33 cellular contexts compared by ENCODE assay signal in the genomic region with DNA sequence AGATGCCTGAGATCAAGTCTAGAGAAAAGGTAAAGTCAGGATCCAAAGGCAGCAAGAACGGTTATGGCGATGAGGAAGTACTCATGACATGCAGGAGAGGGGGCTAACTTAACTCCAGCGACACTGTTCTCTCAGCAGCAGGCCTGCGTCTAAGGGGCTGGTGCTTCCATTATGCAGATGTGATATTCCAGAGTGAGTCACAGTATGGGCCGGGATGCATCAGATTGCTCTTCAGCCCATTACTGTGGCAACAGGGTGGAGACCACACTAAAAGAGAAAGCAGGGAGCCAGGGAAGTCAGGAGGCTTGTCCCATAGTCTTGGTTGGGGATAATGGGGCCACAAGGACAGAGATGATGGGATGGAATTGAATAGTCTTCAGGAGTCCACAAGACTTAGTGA.
"Had no signal": no experiment of that assay in that cellular context is flagged by ENCODE, and none has a peak within 500 bp of the region (broad histone marks: within the 10 kb centered on the region; RNA-seq: fewer than 3 reads in every experiment).

No MANE protein-coding gene starts in this region.

- H3K36me3 ChIP-seq: adrenal gland, esophagus squamous epithelium had no signal

- H3K27ac Mint-ChIP-seq: activated CD4-positive, alpha-beta memory T cell treated with anti-CD3 and anti-CD28 coated beads for 36 hours; activated CD4-positive, alpha-beta T cell treated with anti-CD3 and anti-CD28 coated beads for 36 hours; activated CD4-positive, alpha-beta T cell treated with anti-CD3 and anti-CD28 coated beads, Interleukin-2, amount 10 ng/mL, durations not matched to agents 24 days and 14 days; activated CD8-positive, alpha-beta memory T cell treated with anti-CD3 and anti-CD28 coated beads, Interleukin-2, amount 10 ng/mL, durations not matched to agents 7 days and 5 days; activated CD8-positive, alpha-beta T cell treated with anti-CD3 and anti-CD28 coated beads, Interleukin-2, amount 10 ng/mL, durations not matched to agents 7 days and 5 days; activated naive CD4-positive, alpha-beta T cell treated with anti-CD3 and anti-CD28 coated beads for 36 hours; activated naive CD4-positive, alpha-beta T cell treated with anti-CD3 and anti-CD28 coated beads, Interleukin-2, amount 50 U/mL, for 24 hours; activated naive CD8-positive, alpha-beta T cell treated with anti-CD3 and anti-CD28 coated beads for 36 hours; activated naive CD8-positive, alpha-beta T cell treated with anti-CD3 and anti-CD28 coated beads, Interleukin-2, amount 50 U/mL, for 24 hours; activated T-helper 1 cell treated with anti-CD3 and anti-CD28 coated beads, Interleukin-12 subunit alpha, Interleukin-12 subunit beta, Interleukin-2, Interleukin-4 antibody, amounts not matched to agents 30 ng/mL and 10 ng/mL and 1 ng/mL, durations not matched to agents 14 hours and 24 hours and 36 hours; activated T-helper 2 cell treated with anti-CD3 and anti-CD28 coated beads, Interferon-gamma antibody, Interleukin-2, Interleukin-4, amounts not matched to agents 10 μg/mL and 5 μg/mL and 100 μg/mL, durations not matched to agents 14 hours and 24 hours and 36 hours; T-helper 17 cell; T-helper 2 cell treated with Interferon-gamma antibody and Interleukin-4, amounts not matched to agents 5 μg/mL and 100 μg/mL, for 36 hours had no signal

- H3K4me3 ChIP-seq: adrenal gland, body of pancreas, esophagus squamous epithelium had no signal

- H3K36me3 Mint-ChIP-seq: activated CD4-positive, alpha-beta memory T cell treated with anti-CD3 and anti-CD28 coated beads for 36 hours; activated CD8-positive, alpha-beta memory T cell treated with anti-CD3 and anti-CD28 coated beads, Interleukin-2, amount 10 ng/mL, durations not matched to agents 7 days and 5 days; activated naive CD4-positive, alpha-beta T cell treated with anti-CD3 and anti-CD28 coated beads, Interleukin-2, amount 50 U/mL, for 24 hours; activated naive CD8-positive, alpha-beta T cell treated with anti-CD3 and anti-CD28 coated beads for 36 hours had no signal

- H3K4me3 Mint-ChIP-seq: activated CD4-positive, alpha-beta memory T cell treated with anti-CD3 and anti-CD28 coated beads for 36 hours; activated CD4-positive, alpha-beta T cell treated with anti-CD3 and anti-CD28 coated beads for 36 hours; activated CD4-positive, alpha-beta T cell treated with anti-CD3 and anti-CD28 coated beads, Interleukin-2, amount 10 ng/mL, durations not matched to agents 24 days and 14 days; activated CD8-positive, alpha-beta memory T cell treated with anti-CD3 and anti-CD28 coated beads, Interleukin-2, amount 10 ng/mL, durations not matched to agents 7 days and 5 days; activated CD8-positive, alpha-beta T cell treated with anti-CD3 and anti-CD28 coated beads, Interleukin-2, amount 10 ng/mL, durations not matched to agents 7 days and 5 days; activated naive CD4-positive, alpha-beta T cell treated with anti-CD3 and anti-CD28 coated beads for 36 hours; activated naive CD4-positive, alpha-beta T cell treated with anti-CD3 and anti-CD28 coated beads, Interleukin-2, amount 50 U/mL, for 24 hours; activated naive CD8-positive, alpha-beta T cell treated with anti-CD3 and anti-CD28 coated beads for 36 hours; activated naive CD8-positive, alpha-beta T cell treated with anti-CD3 and anti-CD28 coated beads, Interleukin-2, amount 50 U/mL, for 24 hours; activated T-helper 1 cell treated with anti-CD3 and anti-CD28 coated beads, Interleukin-12 subunit alpha, Interleukin-12 subunit beta, Interleukin-2, Interleukin-4 antibody, amounts not matched to agents 30 ng/mL and 10 ng/mL and 1 ng/mL, durations not matched to agents 14 hours and 24 hours and 36 hours; T-helper 17 cell; T-helper 2 cell treated with Interferon-gamma antibody and Interleukin-4, amounts not matched to agents 5 μg/mL and 100 μg/mL, for 36 hours had no signal

- H3K27me3 Mint-ChIP-seq: activated CD4-positive, alpha-beta memory T cell treated with anti-CD3 and anti-CD28 coated beads for 36 hours; activated CD4-positive, alpha-beta T cell treated with anti-CD3 and anti-CD28 coated beads for 36 hours; activated naive CD4-positive, alpha-beta T cell treated with anti-CD3 and anti-CD28 coated beads, Interleukin-2, amount 50 U/mL, for 24 hours; activated naive CD8-positive, alpha-beta T cell treated with anti-CD3 and anti-CD28 coated beads, Interleukin-2, amount 50 U/mL, for 24 hours; T-helper 17 cell had no signal

- ATAC-seq: activated CD4-positive, alpha-beta T cell treated with anti-CD3 and anti-CD28 coated beads for 36 hours; activated CD8-positive, alpha-beta memory T cell treated with anti-CD3 and anti-CD28 coated beads, Interleukin-2, amount 10 ng/mL, durations not matched to agents 7 days and 5 days; activated CD8-positive, alpha-beta T cell treated with anti-CD3 and anti-CD28 coated beads, Interleukin-2, amount 10 ng/mL, durations not matched to agents 7 days and 5 days; activated naive CD8-positive, alpha-beta T cell treated with anti-CD3 and anti-CD28 coated beads, Interleukin-2, amount 50 U/mL, for 24 hours; body of pancreas; T-helper 17 cell had no signal

- H3K4me1 ChIP-seq: adrenal gland, body of pancreas had no signal

- DNase-seq: activated CD4-positive, alpha-beta memory T cell treated with anti-CD3 and anti-CD28 coated beads for 36 hours; activated CD4-positive, alpha-beta T cell treated with anti-CD3 and anti-CD28 coated beads for 36 hours; activated CD4-positive, alpha-beta T cell treated with anti-CD3 and anti-CD28 coated beads, Interleukin-2, amount 10 ng/mL, durations not matched to agents 24 days and 14 days; activated CD4-positive, CD25-positive, alpha-beta regulatory T cell; activated CD4-positive, CD25-positive, alpha-beta regulatory T cell treated with anti-CD3 and anti-CD28 coated beads, Interleukin-2, amount 50 U/mL, for 72 hours; activated CD8-positive, alpha-beta memory T cell treated with anti-CD3 and anti-CD28 coated beads, Interleukin-2, amount 10 ng/mL, durations not matched to agents 7 days and 5 days; activated CD8-positive, alpha-beta memory T cell treated with anti-CD3 and anti-CD28 coated beads, Interleukin-2, amount 50 U/mL, for 4 hours; activated CD8-positive, alpha-beta T cell treated with anti-CD3 and anti-CD28 coated beads, Interleukin-2, amount 10 ng/mL, durations not matched to agents 7 days and 5 days; activated effector memory CD4-positive, alpha-beta T cell treated with anti-CD3 and anti-CD28 coated beads, Interleukin-2, amount 50 U/mL, for 16 hours; activated naive CD4-positive, alpha-beta T cell treated with anti-CD3 and anti-CD28 coated beads for 36 hours; activated naive CD8-positive, alpha-beta T cell treated with anti-CD3 and anti-CD28 coated beads for 36 hours; activated naive CD8-positive, alpha-beta T cell treated with anti-CD3 and anti-CD28 coated beads, Interleukin-2, amount 50 U/mL, for 24 hours; activated T-cell treated with anti-CD3 and anti-CD28 coated beads, Interleukin-2, amount 50 U/mL, for 1 hour; activated T-cell treated with anti-CD3 and anti-CD28 coated beads, Interleukin-2, amount 50 U/mL, for 48 hours; adrenal gland; amygdala; aorta; body of pancreas; caudate nucleus; cortex of kidney; dermis blood vessel endothelial cell; effector CD8-positive, alpha-beta T cell; erythroblast; esophagus squamous epithelium; foreskin fibroblast; head of caudate nucleus; T-helper 1 cell; T-helper 17 cell; T1000 had no signal

- H3K9me3 ChIP-seq: adrenal gland, body of pancreas, esophagus squamous epithelium had no signal

- H3K27me3 ChIP-seq: adrenal gland, body of pancreas had no signal

- H3K27ac ChIP-seq: adrenal gland, body of pancreas, esophagus squamous epithelium had no signal

- H3K4me1 Mint-ChIP-seq: activated CD4-positive, alpha-beta T cell treated with anti-CD3 and anti-CD28 coated beads for 36 hours; activated CD4-positive, alpha-beta T cell treated with anti-CD3 and anti-CD28 coated beads, Interleukin-2, amount 10 ng/mL, durations not matched to agents 24 days and 14 days; activated CD8-positive, alpha-beta memory T cell treated with anti-CD3 and anti-CD28 coated beads, Interleukin-2, amount 10 ng/mL, durations not matched to agents 7 days and 5 days; activated naive CD4-positive, alpha-beta T cell treated with anti-CD3 and anti-CD28 coated beads, Interleukin-2, amount 50 U/mL, for 24 hours; activated naive CD8-positive, alpha-beta T cell treated with anti-CD3 and anti-CD28 coated beads for 36 hours; activated naive CD8-positive, alpha-beta T cell treated with anti-CD3 and anti-CD28 coated beads, Interleukin-2, amount 50 U/mL, for 24 hours; T-helper 17 cell had no signal

- H3K9me3 Mint-ChIP-seq: activated CD4-positive, alpha-beta T cell treated with anti-CD3 and anti-CD28 coated beads, Interleukin-2, amount 10 ng/mL, durations not matched to agents 24 days and 14 days; activated naive CD4-positive, alpha-beta T cell treated with anti-CD3 and anti-CD28 coated beads, Interleukin-2, amount 50 U/mL, for 24 hours; activated naive CD8-positive, alpha-beta T cell treated with anti-CD3 and anti-CD28 coated beads, Interleukin-2, amount 50 U/mL, for 24 hours; activated T-helper 1 cell treated with anti-CD3 and anti-CD28 coated beads, Interleukin-12 subunit alpha, Interleukin-12 subunit beta, Interleukin-2, Interleukin-4 antibody, amounts not matched to agents 30 ng/mL and 10 ng/mL and 1 ng/mL, durations not matched to agents 14 hours and 24 hours and 36 hours; activated T-helper 2 cell treated with anti-CD3 and anti-CD28 coated beads, Interferon-gamma antibody, Interleukin-2, Interleukin-4, amounts not matched to agents 10 μg/mL and 5 μg/mL and 100 μg/mL, durations not matched to agents 14 hours and 24 hours and 36 hours; T-helper 2 cell treated with Interferon-gamma antibody and Interleukin-4, amounts not matched to agents 5 μg/mL and 100 μg/mL, for 36 hours had no signal
